In the genomic region with DNA sequence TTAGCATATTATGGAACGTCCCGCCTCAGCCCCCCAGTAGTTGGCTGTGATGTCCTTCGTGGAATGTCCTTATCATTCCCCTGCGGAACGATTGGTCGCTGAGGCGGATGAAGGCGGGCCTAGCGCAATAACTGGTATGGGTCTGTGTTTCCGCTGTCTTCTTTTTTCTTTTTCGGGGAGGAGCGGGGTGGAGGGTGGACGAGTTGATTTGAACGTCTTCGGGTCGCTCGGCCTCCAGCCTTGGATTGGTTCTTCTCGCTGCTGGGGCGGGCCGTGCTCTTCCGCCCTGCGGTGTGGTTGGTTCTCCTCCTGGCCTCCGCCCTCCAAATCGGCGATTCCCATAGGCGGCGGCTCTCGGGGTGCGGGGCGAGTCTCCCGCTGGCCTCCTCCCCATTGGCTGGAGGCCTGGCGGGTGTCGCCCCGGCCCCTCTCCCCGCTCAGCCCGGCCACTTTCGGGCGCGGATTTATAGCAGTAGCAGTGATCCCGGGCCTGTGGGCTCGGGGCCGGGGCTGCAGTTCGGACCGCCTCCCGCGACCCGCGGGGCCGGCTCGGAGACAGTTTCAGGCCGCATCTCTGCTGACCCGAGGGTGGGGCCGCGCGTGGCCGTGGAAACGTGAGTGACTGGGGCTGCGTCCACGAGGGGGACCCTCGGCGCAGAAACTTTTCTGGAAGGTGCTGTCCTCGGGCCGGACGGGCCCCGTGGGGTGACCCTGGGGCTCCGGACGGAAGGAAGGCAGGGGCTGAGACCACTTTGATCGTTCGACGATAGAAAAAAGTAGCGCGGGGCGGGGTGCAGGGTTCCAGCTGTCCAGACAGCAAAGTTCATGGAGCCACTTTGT, we compare ENCODE assay signal across 8 cellular contexts. TPM values are rescaled to one million over a fixed set of nuclear protein-coding genes. Genes with fewer than 3 reads are reported as not detected.
DNase-seq lines count a peak whose midpoint lies in the region; ATAC-seq and TF ChIP-seq lines count a peak whose summit lies in the region.

No MANE protein-coding gene starts in this region.

- H3K9me3 ChIP-seq in upper lobe of right lung: no peaks in the 10 kb centered on the region

- peaks cover 17% of the 10 kb centered on the region for H3K4me1 Mint-ChIP-seq in T-helper 1 cell treated with Interleukin-12 subunit alpha and Interleukin-12 subunit beta and Interleukin-4 antibody, amounts not matched to agents 30 μg/mL and 1 μg/mL, for 36 hours (ENCODE audit: low read depth)

- TF ChIP-seq POLR2A in GM15510 (IDR thresholded peaks at IDR 0.05; ENCODE audit: borderline replicate concordance, extremely low read depth, insufficient read length): peak; percentile 68

- H3K9me3 Mint-ChIP-seq in T-helper 1 cell treated with Interleukin-12 subunit alpha and Interleukin-12 subunit beta and Interleukin-4 antibody, amounts not matched to agents 30 μg/mL and 1 μg/mL, for 36 hours: no peaks in the 10 kb centered on the region

- H3K36me3 ChIP-seq in upper lobe of right lung: peaks cover 12% of the 10 kb centered on the region

- no peaks in the 10 kb centered on the region for H3K27me3 Mint-ChIP-seq in T-helper 1 cell treated with Interleukin-12 subunit alpha and Interleukin-12 subunit beta and Interleukin-4 antibody, amounts not matched to agents 30 μg/mL and 1 μg/mL, for 36 hours (ENCODE audit: low read depth)

- peak overlapping the region; percentile 91 for H3K4me3 Mint-ChIP-seq in T-helper 1 cell treated with Interleukin-12 subunit alpha and Interleukin-12 subunit beta and Interleukin-4 antibody, amounts not matched to agents 30 μg/mL and 1 μg/mL, for 36 hours

- intact Hi-C loops in left cardiac atrium (cut with DNase I): no loop called here
- intact Hi-C loops in posterior vena cava (cut with DNase I): loop anchor here in 1 of 2 donors (10.0 kb wide), 2 partner anchors 99 to 199 kb away; partner anchors contain the start of gene ANKRD10
- intact Hi-C loops in upper lobe of right lung (cut with DNase I): no loop called here

- peak; percentile 23 for TF ChIP-seq CTCF in upper lobe of right lung (IDR thresholded peaks at IDR 0.05)

- H3K4me3 ChIP-seq in upper lobe of right lung: peak overlapping the region; percentile 98

- H3K4me1 ChIP-seq in upper lobe of right lung: peaks cover 27% of the 10 kb centered on the region

- peak overlapping the region; percentile 100 for H3K27ac ChIP-seq in upper lobe of right lung

- H3K36me3 Mint-ChIP-seq in T-helper 1 cell treated with Interleukin-12 subunit alpha and Interleukin-12 subunit beta and Interleukin-4 antibody, amounts not matched to agents 30 μg/mL and 1 μg/mL, for 36 hours (ENCODE audit: low read depth): peaks cover 7% of the 10 kb centered on the region

- peak; percentile 61 for ATAC-seq in HG02885 (IDR thresholded peaks at IDR 0.05; ENCODE audit: poor library complexity, unreplicated experiment)
- ATAC-seq in left cardiac atrium: peak; percentile 66 to 80
- ATAC-seq in upper lobe of right lung: peak; percentile 82

- DNase-seq in NCI-H146 treated with DMSO at 0.1 percent for 48 hours (lab: John Stamatoyannopoulos, UW; ENCODE audit: unreplicated experiment): peak; percentile 100
- DNase-seq in amygdala (lab: John Stamatoyannopoulos, UW): peak; percentile 62 to 100 (median 99)
- DNase-seq in left cardiac atrium: peak; percentile 98
- peak; percentile 99 for DNase-seq in posterior vena cava (ENCODE audit: low spot score)
- DNase-seq in upper lobe of right lung: peak; percentile 99

- peak overlapping the region; percentile 96 for H3K27ac Mint-ChIP-seq in T-helper 1 cell treated with Interleukin-12 subunit alpha and Interleukin-12 subunit beta and Interleukin-4 antibody, amounts not matched to agents 30 μg/mL and 1 μg/mL, for 36 hours

- no peaks in the 10 kb centered on the region for H3K27me3 ChIP-seq in upper lobe of right lung

RNA-seq across cellular contexts. Expression of gene ING1, which starts 2.1 kb away (rescaled TPM):
- 1 to 10 TPM; 6.3 to 7.0 TPM for total RNA-seq in left cardiac atrium
- total RNA-seq in posterior vena cava: 1 to 10 TPM; 7.0 to 9.5 TPM
- 13.2 TPM for total RNA-seq in upper lobe of right lung

RNA-seq across cellular contexts. Expression of gene CARS2, which starts 9.7 kb away (rescaled TPM):
- total RNA-seq in left cardiac atrium: 10 to 100 TPM; 36.6 to 37.9 TPM
- 10 to 100 TPM; 43.7 to 46.9 TPM for total RNA-seq in posterior vena cava
- 69.5 TPM for total RNA-seq in upper lobe of right lung

Comparison
In these comparisons a context has a peak if more than half of its experiments do, and no peak if none do; other contexts are left out.
1. Peak in every context shown above with its lines: DNase-seq, ATAC-seq, H3K4me3 ChIP-seq and H3K27ac ChIP-seq.